Comparison of ENCODE assay signal across 8 cellular contexts in genomic region chr12:48183091-48183875, GRCh38.
DNase-seq lines count a peak whose midpoint lies in the region; ATAC-seq and TF ChIP-seq lines count a peak whose summit lies in the region.

Gene CCDC184, plus strand, starts transcription at chr12:48183644. Its CDS starts 479 bp downstream, at chr12:48184123.

- H3K4me1 ChIP-seq in effector memory CD4-positive, alpha-beta T cell (ENCODE audit: control insufficient read depth, insufficient read depth, low read length, poor library complexity, severe bottlenecking) = peaks cover 15% of the 10 kb centered on the region

- no peak for DNase-seq in AG04449 (ENCODE audit: low read depth, low spot score)
- peak; percentile 66 for DNase-seq in NCI-H524 treated with DMSO at 0.1 percent for 48 hours (lab: John Stamatoyannopoulos, UW)
- peak; percentile 89 for DNase-seq in activated CD8-positive, alpha-beta memory T cell treated with anti-CD3 and anti-CD28 coated beads for 24 hours
- peak; percentile 67 to 69 (median 67) for DNase-seq in effector memory CD4-positive, alpha-beta T cell
- DNase-seq in medulla oblongata (ENCODE audit: extremely low spot score) = peak; percentile 90
- DNase-seq in stimulated activated CD4-positive, alpha-beta T cell treated with anti-CD3 and anti-CD28 coated beads, TNF-alpha, amount 100 ng/mL, for 48 hours (ENCODE audit: low read depth in 3 of 3) = peak; percentile 39 to 58 (median 44)

- peak within 1 kb of the TSS; percentile 77 for H3K27ac ChIP-seq in effector memory CD4-positive, alpha-beta T cell (ENCODE audit: insufficient read depth, low read length, poor library complexity, severe bottlenecking)

- CTCF ChIA-PET in AG04449 (lab: Yijun Ruan, JAX) = interaction anchor here (0.8 to 3.1 kb wide), 14 partner anchors 9 to 438 kb away, joined by 3 to 11 read pairs (median 4); partner anchors contain the start of gene ASB8

- POLR2A ChIA-PET in AG04449 (lab: Yijun Ruan, JAX) = interaction anchor here (1.2 kb wide), 1 partner anchor 14 kb away, joined by 4 read pairs; no protein-coding TSS in a partner anchor

- no peaks in the 10 kb centered on the region for H3K36me3 ChIP-seq in effector memory CD4-positive, alpha-beta T cell (ENCODE audit: control insufficient read depth, insufficient read depth, low read length)

- H3K27me3 ChIP-seq in effector memory CD4-positive, alpha-beta T cell (replicated peaks; ENCODE audit: control insufficient read depth, insufficient read depth, low read length, poor library complexity, severe bottlenecking) = peaks cover 11% of the 10 kb centered on the region

- ATAC-seq in GM18868 (IDR thresholded peaks at IDR 0.05; ENCODE audit: unreplicated experiment) (peak; percentile 73), HG03139 (IDR thresholded peaks at IDR 0.05; ENCODE audit: unreplicated experiment) (peak; percentile 54)

- TF ChIP-seq CTCF in AG04449 (IDR thresholded peaks at IDR 0.05; ENCODE audit: insufficient read depth, low read length, missing control alignments) = peak; percentile 60

- H3K9me3 ChIP-seq in effector memory CD4-positive, alpha-beta T cell (ENCODE audit: control insufficient read depth, low read length) = no peaks in the 10 kb centered on the region

- peak within 1 kb of the TSS; percentile 80 for H3K4me3 ChIP-seq in AG04449 (ENCODE audit: low read depth, low read length)
- peak within 1 kb of the TSS; percentile 77 for H3K4me3 ChIP-seq in effector memory CD4-positive, alpha-beta T cell (ENCODE audit: insufficient read depth, low read depth, low read length, poor library complexity, severe bottlenecking)
